ENCODE assay signal across 2 cellular contexts in genomic region chr3:10459954-10460754, GRCh38.
TF ChIP-seq lines count a peak whose summit lies in the region.

No MANE protein-coding gene starts in this region.

TF ChIP-seq in WTC11, 78 proteins besides CTCF, POLR2A, EP300 and RAD21 (continued from another document and continues in another):
- TF ChIP-seq ZNF396 (CRISPR knock-in tag; IDR thresholded peaks at IDR 0.05; ENCODE audit: borderline replicate concordance): peak; percentile 99
- peak; percentile 97 for TF ChIP-seq MLX (CRISPR knock-in tag; IDR thresholded peaks at IDR 0.05)
- no peak for TF ChIP-seq GTF2I (CRISPR knock-in tag; conservative IDR thresholded peaks at IDR 0.05)
- peak; percentile 96 for TF ChIP-seq PRRX2 (CRISPR knock-in tag; IDR thresholded peaks at IDR 0.05)
- TF ChIP-seq E2F1 (CRISPR knock-in tag; IDR thresholded peaks at IDR 0.05): peak; percentile 99
- peak; percentile 61; the same call in 1 of the 2 replicates for TF ChIP-seq ZNF263 (CRISPR knock-in tag; IDR thresholded peaks at IDR 0.05; ENCODE audit: low read depth)
- TF ChIP-seq SP1 (CRISPR knock-in tag; conservative IDR thresholded peaks at IDR 0.05): peak; percentile 91
- TF ChIP-seq, protein P1, sequence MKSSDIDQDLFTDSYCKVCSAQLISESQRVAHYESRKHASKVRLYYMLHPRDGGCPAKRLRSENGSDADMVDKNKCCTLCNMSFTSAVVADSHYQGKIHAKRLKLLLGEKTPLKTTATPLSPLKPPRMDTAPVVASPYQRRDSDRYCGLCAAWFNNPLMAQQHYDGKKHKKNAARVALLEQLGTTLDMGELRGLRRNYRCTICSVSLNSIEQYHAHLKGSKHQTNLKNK (CRISPR knock-in tag; IDR thresholded peaks at IDR 0.05): no peak
- TF ChIP-seq OVOL2 (CRISPR knock-in tag; IDR thresholded peaks at IDR 0.05; ENCODE audit: borderline replicate concordance): no peak
- TF ChIP-seq KAT7 (CRISPR knock-in tag; IDR thresholded peaks at IDR 0.05; ENCODE audit: borderline replicate concordance): peak; percentile 100
- peak; percentile 100 for TF ChIP-seq ZNF232 (CRISPR knock-in tag; IDR thresholded peaks at IDR 0.05)
- TF ChIP-seq ATF1 (CRISPR knock-in tag; IDR thresholded peaks at IDR 0.05): peak; percentile 95; the same call in 1 of the 2 replicates
- peak; percentile 85; the same call in 1 of the 2 replicates for TF ChIP-seq MXD4 (CRISPR knock-in tag; IDR thresholded peaks at IDR 0.05; ENCODE audit: borderline replicate concordance)
- peak; percentile 86; the same call in 1 of the 2 replicates for TF ChIP-seq ZNF317 (CRISPR knock-in tag; IDR thresholded peaks at IDR 0.05; ENCODE audit: borderline replicate concordance, low read depth)
- TF ChIP-seq SOX15 (CRISPR knock-in tag; IDR thresholded peaks at IDR 0.05): no peak
- peak; percentile 68 for TF ChIP-seq NFYB (CRISPR knock-in tag; conservative IDR thresholded peaks at IDR 0.05; ENCODE audit: low read depth)
- peak; percentile 99 for TF ChIP-seq IRF1 (CRISPR knock-in tag; IDR thresholded peaks at IDR 0.05)
- peak; percentile 99 for TF ChIP-seq RELA (CRISPR knock-in tag; IDR thresholded peaks at IDR 0.05; ENCODE audit: borderline replicate concordance)
- TF ChIP-seq, protein P2, sequence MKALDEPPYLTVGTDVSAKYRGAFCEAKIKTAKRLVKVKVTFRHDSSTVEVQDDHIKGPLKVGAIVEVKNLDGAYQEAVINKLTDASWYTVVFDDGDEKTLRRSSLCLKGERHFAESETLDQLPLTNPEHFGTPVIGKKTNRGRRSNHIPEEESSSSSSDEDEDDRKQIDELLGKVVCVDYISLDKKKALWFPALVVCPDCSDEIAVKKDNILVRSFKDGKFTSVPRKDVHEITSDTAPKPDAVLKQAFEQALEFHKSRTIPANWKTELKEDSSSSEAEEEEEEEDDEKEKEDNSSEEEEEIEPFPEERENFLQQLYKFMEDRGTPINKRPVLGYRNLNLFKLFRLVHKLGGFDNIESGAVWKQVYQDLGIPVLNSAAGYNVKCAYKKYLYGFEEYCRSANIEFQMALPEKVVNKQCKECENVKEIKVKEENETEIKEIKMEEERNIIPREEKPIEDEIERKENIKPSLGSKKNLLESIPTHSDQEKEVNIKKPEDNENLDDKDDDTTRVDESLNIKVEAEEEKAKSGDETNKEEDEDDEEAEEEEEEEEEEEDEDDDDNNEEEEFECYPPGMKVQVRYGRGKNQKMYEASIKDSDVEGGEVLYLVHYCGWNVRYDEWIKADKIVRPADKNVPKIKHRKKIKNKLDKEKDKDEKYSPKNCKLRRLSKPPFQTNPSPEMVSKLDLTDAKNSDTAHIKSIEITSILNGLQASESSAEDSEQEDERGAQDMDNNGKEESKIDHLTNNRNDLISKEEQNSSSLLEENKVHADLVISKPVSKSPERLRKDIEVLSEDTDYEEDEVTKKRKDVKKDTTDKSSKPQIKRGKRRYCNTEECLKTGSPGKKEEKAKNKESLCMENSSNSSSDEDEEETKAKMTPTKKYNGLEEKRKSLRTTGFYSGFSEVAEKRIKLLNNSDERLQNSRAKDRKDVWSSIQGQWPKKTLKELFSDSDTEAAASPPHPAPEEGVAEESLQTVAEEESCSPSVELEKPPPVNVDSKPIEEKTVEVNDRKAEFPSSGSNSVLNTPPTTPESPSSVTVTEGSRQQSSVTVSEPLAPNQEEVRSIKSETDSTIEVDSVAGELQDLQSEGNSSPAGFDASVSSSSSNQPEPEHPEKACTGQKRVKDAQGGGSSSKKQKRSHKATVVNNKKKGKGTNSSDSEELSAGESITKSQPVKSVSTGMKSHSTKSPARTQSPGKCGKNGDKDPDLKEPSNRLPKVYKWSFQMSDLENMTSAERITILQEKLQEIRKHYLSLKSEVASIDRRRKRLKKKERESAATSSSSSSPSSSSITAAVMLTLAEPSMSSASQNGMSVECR (CRISPR knock-in tag; IDR thresholded peaks at IDR 0.05; ENCODE audit: borderline replicate concordance): peak; percentile 100
- TF ChIP-seq FOXP1 (CRISPR knock-in tag; IDR thresholded peaks at IDR 0.05; ENCODE audit: borderline replicate concordance): peak; percentile 100
- TF ChIP-seq, protein P3, sequence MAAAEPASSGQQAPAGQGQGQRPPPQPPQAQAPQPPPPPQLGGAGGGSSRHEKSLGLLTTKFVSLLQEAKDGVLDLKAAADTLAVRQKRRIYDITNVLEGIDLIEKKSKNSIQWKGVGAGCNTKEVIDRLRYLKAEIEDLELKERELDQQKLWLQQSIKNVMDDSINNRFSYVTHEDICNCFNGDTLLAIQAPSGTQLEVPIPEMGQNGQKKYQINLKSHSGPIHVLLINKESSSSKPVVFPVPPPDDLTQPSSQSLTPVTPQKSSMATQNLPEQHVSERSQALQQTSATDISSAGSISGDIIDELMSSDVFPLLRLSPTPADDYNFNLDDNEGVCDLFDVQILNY (CRISPR knock-in tag; IDR thresholded peaks at IDR 0.05): peak; percentile 93; the same call in 1 of the 2 replicates

TF ChIP-seq in endothelial cell of umbilical vein, 7 proteins besides CTCF, POLR2A, EP300 and RAD21 (continued from another document):
- TF ChIP-seq EZH2 (IDR thresholded peaks at IDR 0.05; ENCODE audit: borderline replicate concordance, low read depth, low read length, severe bottlenecking): no peak
- TF ChIP-seq POLR2AphosphoS5 (IDR thresholded peaks at IDR 0.05; ENCODE audit: insufficient read depth, low read depth, low read length): no peak
